1 cellular context compared by ENCODE assay signal in the genomic region with DNA sequence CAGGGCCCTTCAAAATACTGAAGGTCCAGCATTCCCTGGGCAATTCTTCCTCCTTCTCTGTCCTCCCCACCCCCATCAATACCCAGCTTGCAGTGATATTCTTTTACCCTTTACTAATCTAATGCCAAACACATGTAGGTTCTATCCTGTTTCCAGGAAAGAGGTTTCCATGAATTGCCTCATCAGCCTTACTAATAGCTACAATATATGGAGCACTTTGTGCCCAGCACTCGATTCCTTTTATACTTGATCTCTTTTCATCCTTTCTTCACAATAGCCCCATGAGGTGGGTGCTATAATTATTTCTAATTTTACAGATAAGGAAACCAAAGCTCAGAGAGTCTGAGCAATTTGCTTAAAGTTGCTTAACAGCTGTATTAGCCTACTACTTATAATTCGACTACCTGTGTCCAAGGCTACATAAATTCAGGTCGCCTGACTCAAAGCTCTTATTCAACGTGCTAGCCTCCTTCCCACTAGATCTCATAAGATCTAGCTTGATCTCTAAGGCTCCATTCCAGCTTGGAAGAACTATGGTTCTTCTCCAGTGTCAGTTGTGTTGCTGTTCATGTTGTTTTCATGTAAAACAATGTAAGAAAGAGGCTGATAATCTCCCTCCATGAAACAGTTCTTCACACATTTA.
TF ChIP-seq lines count a peak whose summit lies in the region.

No MANE protein-coding gene starts in this region.

TF ChIP-seq in K562, 482 proteins besides CTCF, POLR2A, EP300 and RAD21 (continued from another document):
- TF ChIP-seq, protein P1, sequence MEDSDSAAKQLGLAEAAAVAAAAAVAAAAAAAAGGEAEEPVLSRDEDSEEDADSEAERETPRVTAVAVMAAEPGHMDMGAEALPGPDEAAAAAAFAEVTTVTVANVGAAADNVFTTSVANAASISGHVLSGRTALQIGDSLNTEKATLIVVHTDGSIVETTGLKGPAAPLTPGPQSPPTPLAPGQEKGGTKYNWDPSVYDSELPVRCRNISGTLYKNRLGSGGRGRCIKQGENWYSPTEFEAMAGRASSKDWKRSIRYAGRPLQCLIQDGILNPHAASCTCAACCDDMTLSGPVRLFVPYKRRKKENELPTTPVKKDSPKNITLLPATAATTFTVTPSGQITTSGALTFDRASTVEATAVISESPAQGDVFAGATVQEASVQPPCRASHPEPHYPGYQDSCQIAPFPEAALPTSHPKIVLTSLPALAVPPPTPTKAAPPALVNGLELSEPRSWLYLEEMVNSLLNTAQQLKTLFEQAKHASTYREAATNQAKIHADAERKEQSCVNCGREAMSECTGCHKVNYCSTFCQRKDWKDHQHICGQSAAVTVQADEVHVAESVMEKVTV (CRISPR knock-in tag; IDR thresholded peaks at IDR 0.05), result no peak
- no peak for TF ChIP-seq KLF10 (CRISPR knock-in tag; IDR thresholded peaks at IDR 0.05)
- TF ChIP-seq SMAD1 (IDR thresholded peaks at IDR 0.05; ENCODE audit: low read depth, low read length, partially characterized antibody), result no peak
- no peak for TF ChIP-seq CBX1 (IDR thresholded peaks at IDR 0.05; ENCODE audit: low read depth)
- peak; percentile 57 for TF ChIP-seq DACH1 (IDR thresholded peaks at IDR 0.05; ENCODE audit: partially characterized antibody)
- TF ChIP-seq ETV1 (tag; conservative IDR thresholded peaks at IDR 0.05; ENCODE audit: low read depth), result peak; percentile 71
- TF ChIP-seq, protein P2, sequence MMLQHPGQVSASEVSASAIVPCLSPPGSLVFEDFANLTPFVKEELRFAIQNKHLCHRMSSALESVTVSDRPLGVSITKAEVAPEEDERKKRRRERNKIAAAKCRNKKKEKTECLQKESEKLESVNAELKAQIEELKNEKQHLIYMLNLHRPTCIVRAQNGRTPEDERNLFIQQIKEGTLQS (IDR thresholded peaks at IDR 0.05), result peak; percentile 61; the same call in 1 of the 2 replicates
- TF ChIP-seq, protein P2 (CRISPR knock-in tag; conservative IDR thresholded peaks at IDR 0.05), result no peak
- peak; percentile 49 for TF ChIP-seq ZNF316 (IDR thresholded peaks at IDR 0.05)
- no peak; the same call in 1 of the 2 replicates for TF ChIP-seq CXXC5 (CRISPR knock-in tag; IDR thresholded peaks at IDR 0.05)
- TF ChIP-seq MYNN (IDR thresholded peaks at IDR 0.05), result peak; percentile 31; the same call in 1 of the 2 replicates
- no peak for TF ChIP-seq MYNN (CRISPR knock-in tag; IDR thresholded peaks at IDR 0.05)
- TF ChIP-seq MEIS2 (IDR thresholded peaks at IDR 0.05; ENCODE audit: partially characterized antibody), result no peak
- TF ChIP-seq ZBED1 (IDR thresholded peaks at IDR 0.05), result no peak
- no peak for TF ChIP-seq MEF2A (IDR thresholded peaks at IDR 0.05; ENCODE audit: control insufficient read depth, low read depth, low read length)
- TF ChIP-seq, protein P3, sequence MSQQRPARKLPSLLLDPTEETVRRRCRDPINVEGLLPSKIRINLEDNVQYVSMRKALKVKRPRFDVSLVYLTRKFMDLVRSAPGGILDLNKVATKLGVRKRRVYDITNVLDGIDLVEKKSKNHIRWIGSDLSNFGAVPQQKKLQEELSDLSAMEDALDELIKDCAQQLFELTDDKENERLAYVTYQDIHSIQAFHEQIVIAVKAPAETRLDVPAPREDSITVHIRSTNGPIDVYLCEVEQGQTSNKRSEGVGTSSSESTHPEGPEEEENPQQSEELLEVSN (IDR thresholded peaks at IDR 0.05; ENCODE audit: borderline replicate concordance in 1 of 2, extremely low read depth in 1 of 2, insufficient read depth in 1 of 2, insufficient read length in 1 of 2, low read depth in 1 of 2, low read length in 1 of 2, poor library complexity in 1 of 2, severe bottlenecking in 1 of 2), result no peak
- TF ChIP-seq, protein P4, sequence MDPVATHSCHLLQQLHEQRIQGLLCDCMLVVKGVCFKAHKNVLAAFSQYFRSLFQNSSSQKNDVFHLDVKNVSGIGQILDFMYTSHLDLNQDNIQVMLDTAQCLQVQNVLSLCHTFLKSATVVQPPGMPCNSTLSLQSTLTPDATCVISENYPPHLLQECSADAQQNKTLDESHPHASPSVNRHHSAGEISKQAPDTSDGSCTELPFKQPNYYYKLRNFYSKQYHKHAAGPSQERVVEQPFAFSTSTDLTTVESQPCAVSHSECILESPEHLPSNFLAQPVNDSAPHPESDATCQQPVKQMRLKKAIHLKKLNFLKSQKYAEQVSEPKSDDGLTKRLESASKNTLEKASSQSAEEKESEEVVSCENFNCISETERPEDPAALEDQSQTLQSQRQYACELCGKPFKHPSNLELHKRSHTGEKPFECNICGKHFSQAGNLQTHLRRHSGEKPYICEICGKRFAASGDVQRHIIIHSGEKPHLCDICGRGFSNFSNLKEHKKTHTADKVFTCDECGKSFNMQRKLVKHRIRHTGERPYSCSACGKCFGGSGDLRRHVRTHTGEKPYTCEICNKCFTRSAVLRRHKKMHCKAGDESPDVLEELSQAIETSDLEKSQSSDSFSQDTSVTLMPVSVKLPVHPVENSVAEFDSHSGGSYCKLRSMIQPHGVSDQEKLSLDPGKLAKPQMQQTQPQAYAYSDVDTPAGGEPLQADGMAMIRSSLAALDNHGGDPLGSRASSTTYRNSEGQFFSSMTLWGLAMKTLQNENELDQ (CRISPR knock-in tag; IDR thresholded peaks at IDR 0.05; ENCODE audit: borderline replicate concordance), result no peak
- TF ChIP-seq ARID1B (IDR thresholded peaks at IDR 0.05), result peak; percentile 92
- no peak for TF ChIP-seq HCFC1 (IDR thresholded peaks at IDR 0.05; ENCODE audit: low read depth, low read length)
- peak; percentile 56; the same call in 1 of the 2 replicates for TF ChIP-seq ATF7 (IDR thresholded peaks at IDR 0.05)
- TF ChIP-seq HDGF (IDR thresholded peaks at IDR 0.05), result no peak
- TF ChIP-seq CTBP1 (IDR thresholded peaks at IDR 0.05; ENCODE audit: borderline replicate concordance), result peak; percentile 10
- TF ChIP-seq POLR2B (IDR thresholded peaks at IDR 0.05; ENCODE audit: low read depth, partially characterized antibody), result no peak
- no peak for TF ChIP-seq ERF (CRISPR knock-in tag; IDR thresholded peaks at IDR 0.05)
- no peak for TF ChIP-seq CSDE1 (IDR thresholded peaks at IDR 0.05)
- TF ChIP-seq ZNF444 (CRISPR knock-in tag; IDR thresholded peaks at IDR 0.05), result no peak
- TF ChIP-seq GATAD2A (IDR thresholded peaks at IDR 0.05), result peak; percentile 25; the same call in 1 of the 2 replicates
- TF ChIP-seq ZNF347 (CRISPR knock-in tag; IDR thresholded peaks at IDR 0.05; ENCODE audit: low read depth), result no peak
- TF ChIP-seq RBBP5 (IDR thresholded peaks at IDR 0.05; ENCODE audit: borderline replicate concordance, insufficient read depth, low read length, poor library complexity, severe bottlenecking), result peak; percentile 54
- TF ChIP-seq NEUROD1 (IDR thresholded peaks at IDR 0.05; ENCODE audit: borderline replicate concordance, low read depth, low read length, partially characterized antibody), result peak; percentile 62
- no peak for TF ChIP-seq HLTF (IDR thresholded peaks at IDR 0.05)
- peak; percentile 57 for TF ChIP-seq CCNT2 (IDR thresholded peaks at IDR 0.05; ENCODE audit: borderline replicate concordance, extremely low read depth, insufficient read length, low read depth, low read length)
- TF ChIP-seq FOXM1 (IDR thresholded peaks at IDR 0.05; ENCODE audit: low read depth), result peak; percentile 44; the same call in 1 of the 2 replicates
- no peak for TF ChIP-seq FOXM1 (CRISPR knock-in tag; IDR thresholded peaks at IDR 0.05; ENCODE audit: low read depth)
- no peak for TF ChIP-seq SIX5 (IDR thresholded peaks at IDR 0.05; ENCODE audit: borderline replicate concordance in 1 of 2, insufficient read depth in 1 of 2, low read depth in 1 of 2, low read length in 2 of 2)
- no peak for TF ChIP-seq MCM5 (IDR thresholded peaks at IDR 0.05; ENCODE audit: low read depth)
- peak; percentile 28; the same call in 1 of the 2 replicates for TF ChIP-seq ZNF175 (CRISPR knock-in tag; IDR thresholded peaks at IDR 0.05; ENCODE audit: low read depth)
- TF ChIP-seq, protein P5, sequence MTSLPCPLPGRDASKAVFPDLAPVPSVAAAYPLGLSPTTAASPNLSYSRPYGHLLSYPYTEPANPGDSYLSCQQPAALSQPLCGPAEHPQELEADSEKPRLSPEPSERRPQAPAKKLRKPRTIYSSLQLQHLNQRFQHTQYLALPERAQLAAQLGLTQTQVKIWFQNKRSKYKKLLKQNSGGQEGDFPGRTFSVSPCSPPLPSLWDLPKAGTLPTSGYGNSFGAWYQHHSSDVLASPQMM (CRISPR knock-in tag; IDR thresholded peaks at IDR 0.05), result no peak
- TF ChIP-seq, protein P6, sequence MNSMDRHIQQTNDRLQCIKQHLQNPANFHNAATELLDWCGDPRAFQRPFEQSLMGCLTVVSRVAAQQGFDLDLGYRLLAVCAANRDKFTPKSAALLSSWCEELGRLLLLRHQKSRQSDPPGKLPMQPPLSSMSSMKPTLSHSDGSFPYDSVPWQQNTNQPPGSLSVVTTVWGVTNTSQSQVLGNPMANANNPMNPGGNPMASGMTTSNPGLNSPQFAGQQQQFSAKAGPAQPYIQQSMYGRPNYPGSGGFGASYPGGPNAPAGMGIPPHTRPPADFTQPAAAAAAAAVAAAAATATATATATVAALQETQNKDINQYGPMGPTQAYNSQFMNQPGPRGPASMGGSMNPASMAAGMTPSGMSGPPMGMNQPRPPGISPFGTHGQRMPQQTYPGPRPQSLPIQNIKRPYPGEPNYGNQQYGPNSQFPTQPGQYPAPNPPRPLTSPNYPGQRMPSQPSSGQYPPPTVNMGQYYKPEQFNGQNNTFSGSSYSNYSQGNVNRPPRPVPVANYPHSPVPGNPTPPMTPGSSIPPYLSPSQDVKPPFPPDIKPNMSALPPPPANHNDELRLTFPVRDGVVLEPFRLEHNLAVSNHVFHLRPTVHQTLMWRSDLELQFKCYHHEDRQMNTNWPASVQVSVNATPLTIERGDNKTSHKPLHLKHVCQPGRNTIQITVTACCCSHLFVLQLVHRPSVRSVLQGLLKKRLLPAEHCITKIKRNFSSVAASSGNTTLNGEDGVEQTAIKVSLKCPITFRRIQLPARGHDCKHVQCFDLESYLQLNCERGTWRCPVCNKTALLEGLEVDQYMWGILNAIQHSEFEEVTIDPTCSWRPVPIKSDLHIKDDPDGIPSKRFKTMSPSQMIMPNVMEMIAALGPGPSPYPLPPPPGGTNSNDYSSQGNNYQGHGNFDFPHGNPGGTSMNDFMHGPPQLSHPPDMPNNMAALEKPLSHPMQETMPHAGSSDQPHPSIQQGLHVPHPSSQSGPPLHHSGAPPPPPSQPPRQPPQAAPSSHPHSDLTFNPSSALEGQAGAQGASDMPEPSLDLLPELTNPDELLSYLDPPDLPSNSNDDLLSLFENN (IDR thresholded peaks at IDR 0.05; ENCODE audit: low read depth in 2 of 2, low read length in 2 of 2), result no peak
- TF ChIP-seq ZNF239 (CRISPR knock-in tag; IDR thresholded peaks at IDR 0.05), result no peak; the same call in 1 of the 2 replicates
- TF ChIP-seq, protein P7, sequence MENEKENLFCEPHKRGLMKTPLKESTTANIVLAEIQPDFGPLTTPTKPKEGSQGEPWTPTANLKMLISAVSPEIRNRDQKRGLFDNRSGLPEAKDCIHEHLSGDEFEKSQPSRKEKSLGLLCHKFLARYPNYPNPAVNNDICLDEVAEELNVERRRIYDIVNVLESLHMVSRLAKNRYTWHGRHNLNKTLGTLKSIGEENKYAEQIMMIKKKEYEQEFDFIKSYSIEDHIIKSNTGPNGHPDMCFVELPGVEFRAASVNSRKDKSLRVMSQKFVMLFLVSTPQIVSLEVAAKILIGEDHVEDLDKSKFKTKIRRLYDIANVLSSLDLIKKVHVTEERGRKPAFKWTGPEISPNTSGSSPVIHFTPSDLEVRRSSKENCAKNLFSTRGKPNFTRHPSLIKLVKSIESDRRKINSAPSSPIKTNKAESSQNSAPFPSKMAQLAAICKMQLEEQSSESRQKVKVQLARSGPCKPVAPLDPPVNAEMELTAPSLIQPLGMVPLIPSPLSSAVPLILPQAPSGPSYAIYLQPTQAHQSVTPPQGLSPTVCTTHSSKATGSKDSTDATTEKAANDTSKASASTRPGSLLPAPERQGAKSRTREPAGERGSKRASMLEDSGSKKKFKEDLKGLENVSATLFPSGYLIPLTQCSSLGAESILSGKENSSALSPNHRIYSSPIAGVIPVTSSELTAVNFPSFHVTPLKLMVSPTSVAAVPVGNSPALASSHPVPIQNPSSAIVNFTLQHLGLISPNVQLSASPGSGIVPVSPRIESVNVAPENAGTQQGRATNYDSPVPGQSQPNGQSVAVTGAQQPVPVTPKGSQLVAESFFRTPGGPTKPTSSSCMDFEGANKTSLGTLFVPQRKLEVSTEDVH (IDR thresholded peaks at IDR 0.05; ENCODE audit: low read depth, partially characterized antibody), result no peak
- TF ChIP-seq EHMT2 (IDR thresholded peaks at IDR 0.05), result no peak
